10 cellular contexts compared by ENCODE assay signal in the genomic region with DNA sequence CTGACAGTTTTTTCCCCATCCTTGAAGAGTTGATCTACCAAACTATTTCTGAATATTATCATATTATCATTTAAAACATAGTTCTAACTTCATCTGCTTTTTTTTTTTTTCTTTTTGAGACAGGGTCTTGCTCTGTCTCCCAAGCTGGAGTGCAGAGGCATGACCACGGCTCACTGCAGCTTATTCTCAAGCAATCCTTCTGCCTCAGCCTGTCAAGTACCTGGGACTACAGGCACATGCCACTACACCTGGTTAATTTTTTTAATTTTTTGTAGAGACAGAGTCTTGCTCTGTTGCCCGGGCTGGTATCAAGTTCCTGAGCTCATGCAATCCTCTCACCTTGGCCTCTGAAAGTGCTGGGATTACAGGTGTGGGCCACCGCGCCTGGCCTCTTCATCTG. TPM values are rescaled to one million over a fixed set of nuclear protein-coding genes. Genes with fewer than 3 reads are reported as not detected.
A peak's percentile ranks its signal among the peaks of the same experiment; 100 is the strongest.
DNase-seq lines count a peak whose midpoint lies in the region; ATAC-seq and TF ChIP-seq lines count a peak whose summit lies in the region.
"Had no signal": no experiment of that assay in that cellular context is flagged by ENCODE, and none has a peak within 500 bp of the region (broad histone marks: within the 10 kb centered on the region; RNA-seq: fewer than 3 reads in every experiment).

No MANE protein-coding gene starts in this region.

- no peak overlapping the region for H3K27ac Mint-ChIP-seq in activated T-cell treated with anti-CD3 and anti-CD28 coated beads, Interleukin-2, amount 50 U/mL, for 72 hours
- peak overlapping the region; percentile 87 for H3K27ac Mint-ChIP-seq in T-helper 17 cell
- H3K27ac Mint-ChIP-seq in stimulated activated effector memory CD8-positive, alpha-beta T cell treated with anti-CD3 and anti-CD28 coated beads, Interleukin-12 subunit alpha, Interleukin-12 subunit beta, amount 100 ng/mL, for 72 hours = no peak overlapping the region

- H3K4me3 Mint-ChIP-seq in activated T-cell treated with anti-CD3 and anti-CD28 coated beads, Interleukin-2, amount 50 U/mL, for 72 hours = peak overlapping the region; percentile 88 to 96
- peak overlapping the region; percentile 99 for H3K4me3 Mint-ChIP-seq in T-helper 17 cell
- peak overlapping the region; percentile 89 for H3K4me3 Mint-ChIP-seq in stimulated activated effector memory CD8-positive, alpha-beta T cell treated with anti-CD3 and anti-CD28 coated beads, Interleukin-12 subunit alpha, Interleukin-12 subunit beta, amount 100 ng/mL, for 72 hours

- no peak for TF ChIP-seq CTCF in fibroblast of the aortic adventitia (IDR thresholded peaks at IDR 0.05; ENCODE audit: insufficient read depth, low read length)
- TF ChIP-seq CTCF in GM10266 (IDR thresholded peaks at IDR 0.05; ENCODE audit: control insufficient read depth, insufficient read depth, low read depth, missing control alignments) = no peak

- peaks cover 4% of the 10 kb centered on the region for H3K27me3 Mint-ChIP-seq in activated T-cell treated with anti-CD3 and anti-CD28 coated beads, Interleukin-2, amount 50 U/mL, for 72 hours (ENCODE audit: low read depth)
- H3K27me3 Mint-ChIP-seq in T-helper 17 cell = peaks cover 3% of the 10 kb centered on the region

- H3K9me3 Mint-ChIP-seq in activated T-cell treated with anti-CD3 and anti-CD28 coated beads, Interleukin-2, amount 50 U/mL, for 72 hours = peaks cover 0 to 1% of the 10 kb centered on the region in 2 donors
- no peaks in the 10 kb centered on the region for H3K9me3 Mint-ChIP-seq in stimulated activated effector memory CD8-positive, alpha-beta T cell treated with anti-CD3 and anti-CD28 coated beads, Interleukin-12 subunit alpha, Interleukin-12 subunit beta, amount 100 ng/mL, for 72 hours

- DNase-seq in activated T-cell treated with anti-CD3 and anti-CD28 coated beads, Interleukin-2, amount 50 U/mL, for 72 hours = no peak
- DNase-seq in activated T-cell treated with anti-CD3 and anti-CD28 coated beads, Interleukin-2, amount 50 U/mL, for 48 hours = no peak
- DNase-seq in T-helper 17 cell (no peak), fibroblast of the aortic adventitia (ENCODE audit: low read depth) (no peak), GM10266 (ENCODE audit: extremely low spot score) (no peak), retina (no peak)
- DNase-seq in stimulated activated effector memory CD8-positive, alpha-beta T cell treated with anti-CD3 and anti-CD28 coated beads, Interleukin-12 subunit alpha, Interleukin-12 subunit beta, amount 100 ng/mL, for 72 hours (ENCODE audit: low spot score in 2 of 2) = no peak
- DNase-seq: BE2C, NCI-H187 had no signal

- peaks cover 6 to 7% of the 10 kb centered on the region in 2 donors for H3K36me3 Mint-ChIP-seq in activated T-cell treated with anti-CD3 and anti-CD28 coated beads, Interleukin-2, amount 50 U/mL, for 72 hours (ENCODE audit: insufficient read depth in 2 of 2)
- H3K36me3 Mint-ChIP-seq in T-helper 17 cell (ENCODE audit: low read depth) = peaks cover 2% of the 10 kb centered on the region
- H3K36me3 Mint-ChIP-seq in stimulated activated effector memory CD8-positive, alpha-beta T cell treated with anti-CD3 and anti-CD28 coated beads, Interleukin-12 subunit alpha, Interleukin-12 subunit beta, amount 100 ng/mL, for 72 hours = peaks cover 14% of the 10 kb centered on the region

- no peaks in the 10 kb centered on the region for H3K9me3 ChIP-seq in T-helper 17 cell (ENCODE audit: control insufficient read depth, low read length, poor library complexity, severe bottlenecking)
- H3K9me3 ChIP-seq: BE2C had no signal

- ATAC-seq in activated T-cell treated with anti-CD3 and anti-CD28 coated beads, Interleukin-2, amount 50 U/mL, for 72 hours (replicated peaks in 1 of 2) = no peak
- no peak for ATAC-seq in T-helper 17 cell
- ATAC-seq in stimulated activated effector memory CD8-positive, alpha-beta T cell treated with anti-CD3 and anti-CD28 coated beads, Interleukin-12 subunit alpha, Interleukin-12 subunit beta, amount 100 ng/mL, for 72 hours = no peak
- no peak for ATAC-seq in HG03378 (IDR thresholded peaks at IDR 0.05; ENCODE audit: unreplicated experiment)

- H3K4me1 Mint-ChIP-seq in activated T-cell treated with anti-CD3 and anti-CD28 coated beads, Interleukin-2, amount 50 U/mL, for 72 hours (ENCODE audit: low read depth) = peaks cover 47% of the 10 kb centered on the region
- peaks cover 36% of the 10 kb centered on the region for H3K4me1 Mint-ChIP-seq in T-helper 17 cell
- H3K4me1 Mint-ChIP-seq in stimulated activated effector memory CD8-positive, alpha-beta T cell treated with anti-CD3 and anti-CD28 coated beads, Interleukin-12 subunit alpha, Interleukin-12 subunit beta, amount 100 ng/mL, for 72 hours = peaks cover 34% of the 10 kb centered on the region

- H3K4me3 ChIP-seq in fibroblast of the aortic adventitia (ENCODE audit: low read depth, low read length) = peak overlapping the region; percentile 23

RNA-seq across cellular contexts. Expression of gene EIF2AK4, which starts 1.3 kb away (rescaled TPM):
- 10 to 100 TPM; 34.9 to 38.0 TPM for total RNA-seq in activated T-cell treated with anti-CD3 and anti-CD28 coated beads, Interleukin-2, amount 50 U/mL, for 72 hours
- 10 to 100 TPM; 11.9 to 13.8 TPM for total RNA-seq in T-helper 17 cell
- total RNA-seq in fibroblast of the aortic adventitia (ENCODE audit: low replicate concordance) = 46.5 and 61.1 TPM in 2 replicates

RNA-seq across cellular contexts. Expression of gene GPR176, which starts 15.2 kb away (rescaled TPM):
- total RNA-seq in activated T-cell treated with anti-CD3 and anti-CD28 coated beads, Interleukin-2, amount 50 U/mL, for 72 hours = under 1 TPM; 0.41 to 0.72 TPM
- total RNA-seq in T-helper 17 cell (not detected), fibroblast of the aortic adventitia (ENCODE audit: low replicate concordance) (49.7 and 160 TPM in 2 replicates)

Comparison
In these comparisons a context has a peak if more than half of its experiments do, and no peak if none do; other contexts are left out.
1. RNA of gene GPR176, which starts 15.2 kb away (total RNA-seq): 49.7 to 160 TPM in fibroblast of the aortic adventitia; 0.41 to 0.72 TPM in activated T-cell treated with anti-CD3 and anti-CD28 coated beads, Interleukin-2, amount 50 U/mL, for 72 hours and not detected in T-helper 17 cell; every median in the first group is over 10 times any median in the second.
2. Peak in every context shown above with its lines, with median percentiles within 50 percentile points of each other: H3K4me3 Mint-ChIP-seq.